Comparison of ENCODE assay signal across 1 cellular context in genomic region chr2:197085665-197086064, GRCh38.
TF ChIP-seq lines count a peak whose summit lies in the region.

No MANE protein-coding gene starts in this region.

TF ChIP-seq in IMR-90, 13 proteins besides CTCF, POLR2A, EP300 and RAD21:
- TF ChIP-seq CEBPB (IDR thresholded peaks at IDR 0.05; ENCODE audit: low read depth, low read length): peak; percentile 66
- TF ChIP-seq, protein P1, sequence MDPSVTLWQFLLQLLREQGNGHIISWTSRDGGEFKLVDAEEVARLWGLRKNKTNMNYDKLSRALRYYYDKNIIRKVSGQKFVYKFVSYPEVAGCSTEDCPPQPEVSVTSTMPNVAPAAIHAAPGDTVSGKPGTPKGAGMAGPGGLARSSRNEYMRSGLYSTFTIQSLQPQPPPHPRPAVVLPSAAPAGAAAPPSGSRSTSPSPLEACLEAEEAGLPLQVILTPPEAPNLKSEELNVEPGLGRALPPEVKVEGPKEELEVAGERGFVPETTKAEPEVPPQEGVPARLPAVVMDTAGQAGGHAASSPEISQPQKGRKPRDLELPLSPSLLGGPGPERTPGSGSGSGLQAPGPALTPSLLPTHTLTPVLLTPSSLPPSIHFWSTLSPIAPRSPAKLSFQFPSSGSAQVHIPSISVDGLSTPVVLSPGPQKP (IDR thresholded peaks at IDR 0.05; ENCODE audit: borderline replicate concordance, low read depth, low read length): no peak
- no peak for TF ChIP-seq NFE2L2 (IDR thresholded peaks at IDR 0.05; ENCODE audit: low read depth, low read length)
- no peak for TF ChIP-seq BHLHE40 (IDR thresholded peaks at IDR 0.05; ENCODE audit: low read depth, low read length)
- TF ChIP-seq RCOR1 (IDR thresholded peaks at IDR 0.05; ENCODE audit: insufficient replicate concordance, low read length): no peak
- TF ChIP-seq FOS (IDR thresholded peaks at IDR 0.05; ENCODE audit: low read depth, low read length): no peak
